1 cellular context compared by ENCODE assay signal in genomic region chr16:67015317-67015731, GRCh38.
TF ChIP-seq lines count a peak whose summit lies in the region.

No MANE protein-coding gene starts in this region.

TF ChIP-seq in SK-N-SH treated with all-trans-retinoic acid at 6 μM for 48 hours, 23 proteins besides CTCF, POLR2A, EP300 and RAD21 (continued from another document):
- TF ChIP-seq POU6F1 (CRISPR knock-in tag; IDR thresholded peaks at IDR 0.05; ENCODE audit: borderline replicate concordance, low read depth) (no peak), ZFP3 (CRISPR knock-in tag; IDR thresholded peaks at IDR 0.05) (no peak)
